1 cellular context compared by ENCODE assay signal in genomic region chr2:149020432-149020851, GRCh38.
TF ChIP-seq lines count a peak whose summit lies in the region.

No MANE protein-coding gene starts in this region.

TF ChIP-seq in GM23338, 12 proteins besides CTCF, POLR2A, EP300 and RAD21 (continued from another document):
- TF ChIP-seq, protein P1, sequence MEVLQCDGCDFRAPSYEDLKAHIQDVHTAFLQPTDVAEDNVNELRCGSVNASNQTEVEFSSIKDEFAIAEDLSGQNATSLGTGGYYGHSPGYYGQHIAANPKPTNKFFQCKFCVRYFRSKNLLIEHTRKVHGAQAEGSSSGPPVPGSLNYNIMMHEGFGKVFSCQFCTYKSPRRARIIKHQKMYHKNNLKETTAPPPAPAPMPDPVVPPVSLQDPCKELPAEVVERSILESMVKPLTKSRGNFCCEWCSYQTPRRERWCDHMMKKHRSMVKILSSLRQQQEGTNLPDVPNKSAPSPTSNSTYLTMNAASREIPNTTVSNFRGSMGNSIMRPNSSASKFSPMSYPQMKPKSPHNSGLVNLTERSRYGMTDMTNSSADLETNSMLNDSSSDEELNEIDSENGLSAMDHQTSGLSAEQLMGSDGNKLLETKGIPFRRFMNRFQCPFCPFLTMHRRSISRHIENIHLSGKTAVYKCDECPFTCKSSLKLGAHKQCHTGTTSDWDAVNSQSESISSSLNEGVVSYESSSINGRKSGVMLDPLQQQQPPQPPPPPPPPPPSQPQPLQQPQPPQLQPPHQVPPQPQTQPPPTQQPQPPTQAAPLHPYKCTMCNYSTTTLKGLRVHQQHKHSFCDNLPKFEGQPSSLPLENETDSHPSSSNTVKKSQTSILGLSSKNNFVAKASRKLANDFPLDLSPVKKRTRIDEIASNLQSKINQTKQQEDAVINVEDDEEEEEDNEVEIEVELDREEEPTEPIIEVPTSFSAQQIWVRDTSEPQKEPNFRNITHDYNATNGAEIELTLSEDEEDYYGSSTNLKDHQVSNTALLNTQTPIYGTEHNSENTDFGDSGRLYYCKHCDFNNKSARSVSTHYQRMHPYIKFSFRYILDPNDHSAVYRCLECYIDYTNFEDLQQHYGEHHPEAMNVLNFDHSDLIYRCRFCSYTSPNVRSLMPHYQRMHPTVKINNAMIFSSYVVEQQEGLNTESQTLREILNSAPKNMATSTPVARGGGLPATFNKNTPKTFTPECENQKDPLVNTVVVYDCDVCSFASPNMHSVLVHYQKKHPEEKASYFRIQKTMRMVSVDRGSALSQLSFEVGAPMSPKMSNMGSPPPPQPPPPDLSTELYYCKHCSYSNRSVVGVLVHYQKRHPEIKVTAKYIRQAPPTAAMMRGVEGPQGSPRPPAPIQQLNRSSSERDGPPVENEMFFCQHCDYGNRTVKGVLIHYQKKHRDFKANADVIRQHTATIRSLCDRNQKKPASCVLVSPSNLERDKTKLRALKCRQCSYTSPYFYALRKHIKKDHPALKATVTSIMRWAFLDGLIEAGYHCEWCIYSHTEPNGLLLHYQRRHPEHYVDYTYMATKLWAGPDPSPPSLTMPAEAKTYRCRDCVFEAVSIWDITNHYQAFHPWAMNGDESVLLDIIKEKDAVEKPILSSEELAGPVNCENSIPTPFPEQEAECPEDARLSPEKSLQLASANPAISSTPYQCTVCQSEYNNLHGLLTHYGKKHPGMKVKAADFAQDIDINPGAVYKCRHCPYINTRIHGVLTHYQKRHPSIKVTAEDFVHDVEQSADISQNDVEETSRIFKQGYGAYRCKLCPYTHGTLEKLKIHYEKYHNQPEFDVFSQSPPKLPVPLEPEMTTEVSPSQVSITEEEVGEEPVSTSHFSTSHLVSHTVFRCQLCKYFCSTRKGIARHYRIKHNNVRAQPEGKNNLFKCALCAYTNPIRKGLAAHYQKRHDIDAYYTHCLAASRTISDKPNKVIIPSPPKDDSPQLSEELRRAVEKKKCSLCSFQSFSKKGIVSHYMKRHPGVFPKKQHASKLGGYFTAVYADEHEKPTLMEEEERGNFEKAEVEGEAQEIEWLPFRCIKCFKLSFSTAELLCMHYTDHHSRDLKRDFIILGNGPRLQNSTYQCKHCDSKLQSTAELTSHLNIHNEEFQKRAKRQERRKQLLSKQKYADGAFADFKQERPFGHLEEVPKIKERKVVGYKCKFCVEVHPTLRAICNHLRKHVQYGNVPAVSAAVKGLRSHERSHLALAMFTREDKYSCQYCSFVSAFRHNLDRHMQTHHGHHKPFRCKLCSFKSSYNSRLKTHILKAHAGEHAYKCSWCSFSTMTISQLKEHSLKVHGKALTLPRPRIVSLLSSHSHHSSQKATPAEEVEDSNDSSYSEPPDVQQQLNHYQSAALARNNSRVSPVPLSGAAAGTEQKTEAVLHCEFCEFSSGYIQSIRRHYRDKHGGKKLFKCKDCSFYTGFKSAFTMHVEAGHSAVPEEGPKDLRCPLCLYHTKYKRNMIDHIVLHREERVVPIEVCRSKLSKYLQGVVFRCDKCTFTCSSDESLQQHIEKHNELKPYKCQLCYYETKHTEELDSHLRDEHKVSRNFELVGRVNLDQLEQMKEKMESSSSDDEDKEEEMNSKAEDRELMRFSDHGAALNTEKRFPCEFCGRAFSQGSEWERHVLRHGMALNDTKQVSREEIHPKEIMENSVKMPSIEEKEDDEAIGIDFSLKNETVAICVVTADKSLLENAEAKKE (CRISPR knock-in tag; IDR thresholded peaks at IDR 0.05), result no peak
- TF ChIP-seq, protein P2, sequence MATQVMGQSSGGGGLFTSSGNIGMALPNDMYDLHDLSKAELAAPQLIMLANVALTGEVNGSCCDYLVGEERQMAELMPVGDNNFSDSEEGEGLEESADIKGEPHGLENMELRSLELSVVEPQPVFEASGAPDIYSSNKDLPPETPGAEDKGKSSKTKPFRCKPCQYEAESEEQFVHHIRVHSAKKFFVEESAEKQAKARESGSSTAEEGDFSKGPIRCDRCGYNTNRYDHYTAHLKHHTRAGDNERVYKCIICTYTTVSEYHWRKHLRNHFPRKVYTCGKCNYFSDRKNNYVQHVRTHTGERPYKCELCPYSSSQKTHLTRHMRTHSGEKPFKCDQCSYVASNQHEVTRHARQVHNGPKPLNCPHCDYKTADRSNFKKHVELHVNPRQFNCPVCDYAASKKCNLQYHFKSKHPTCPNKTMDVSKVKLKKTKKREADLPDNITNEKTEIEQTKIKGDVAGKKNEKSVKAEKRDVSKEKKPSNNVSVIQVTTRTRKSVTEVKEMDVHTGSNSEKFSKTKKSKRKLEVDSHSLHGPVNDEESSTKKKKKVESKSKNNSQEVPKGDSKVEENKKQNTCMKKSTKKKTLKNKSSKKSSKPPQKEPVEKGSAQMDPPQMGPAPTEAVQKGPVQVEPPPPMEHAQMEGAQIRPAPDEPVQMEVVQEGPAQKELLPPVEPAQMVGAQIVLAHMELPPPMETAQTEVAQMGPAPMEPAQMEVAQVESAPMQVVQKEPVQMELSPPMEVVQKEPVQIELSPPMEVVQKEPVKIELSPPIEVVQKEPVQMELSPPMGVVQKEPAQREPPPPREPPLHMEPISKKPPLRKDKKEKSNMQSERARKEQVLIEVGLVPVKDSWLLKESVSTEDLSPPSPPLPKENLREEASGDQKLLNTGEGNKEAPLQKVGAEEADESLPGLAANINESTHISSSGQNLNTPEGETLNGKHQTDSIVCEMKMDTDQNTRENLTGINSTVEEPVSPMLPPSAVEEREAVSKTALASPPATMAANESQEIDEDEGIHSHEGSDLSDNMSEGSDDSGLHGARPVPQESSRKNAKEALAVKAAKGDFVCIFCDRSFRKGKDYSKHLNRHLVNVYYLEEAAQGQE (IDR thresholded peaks at IDR 0.05; ENCODE audit: unreplicated experiment), result no peak
- TF ChIP-seq NANOG (IDR thresholded peaks at IDR 0.05; ENCODE audit: borderline replicate concordance) (no peak), CREB1 (CRISPR knock-in tag; IDR thresholded peaks at IDR 0.05; ENCODE audit: low read depth) (no peak), STAT1 (IDR thresholded peaks at IDR 0.05; ENCODE audit: unreplicated experiment) (no peak)
